Comparison of ENCODE assay signal across 1 cellular context in the genomic region with DNA sequence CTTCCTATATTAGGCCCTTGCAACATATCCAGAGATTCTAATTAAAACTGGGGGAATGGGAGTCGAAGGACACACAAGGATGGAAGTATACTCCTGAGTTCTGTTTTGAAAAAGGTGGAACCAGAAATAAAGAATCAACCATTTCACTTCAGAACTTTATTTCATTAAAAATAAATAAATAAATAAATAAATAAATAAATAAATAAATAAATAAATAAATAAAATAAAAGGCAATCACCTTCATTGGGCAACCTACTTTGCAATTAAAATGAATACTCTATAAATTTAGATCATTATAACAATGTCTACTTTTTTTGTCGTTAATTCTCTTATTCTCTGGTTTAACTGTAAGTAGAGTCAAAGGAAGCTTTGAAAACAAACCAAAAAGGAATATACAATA.
TF ChIP-seq lines count a peak whose summit lies in the region.

No MANE protein-coding gene starts in this region.

TF ChIP-seq in HEK293, 187 proteins besides CTCF, POLR2A, EP300 and RAD21 (continued from another document):
- TF ChIP-seq, protein P1, sequence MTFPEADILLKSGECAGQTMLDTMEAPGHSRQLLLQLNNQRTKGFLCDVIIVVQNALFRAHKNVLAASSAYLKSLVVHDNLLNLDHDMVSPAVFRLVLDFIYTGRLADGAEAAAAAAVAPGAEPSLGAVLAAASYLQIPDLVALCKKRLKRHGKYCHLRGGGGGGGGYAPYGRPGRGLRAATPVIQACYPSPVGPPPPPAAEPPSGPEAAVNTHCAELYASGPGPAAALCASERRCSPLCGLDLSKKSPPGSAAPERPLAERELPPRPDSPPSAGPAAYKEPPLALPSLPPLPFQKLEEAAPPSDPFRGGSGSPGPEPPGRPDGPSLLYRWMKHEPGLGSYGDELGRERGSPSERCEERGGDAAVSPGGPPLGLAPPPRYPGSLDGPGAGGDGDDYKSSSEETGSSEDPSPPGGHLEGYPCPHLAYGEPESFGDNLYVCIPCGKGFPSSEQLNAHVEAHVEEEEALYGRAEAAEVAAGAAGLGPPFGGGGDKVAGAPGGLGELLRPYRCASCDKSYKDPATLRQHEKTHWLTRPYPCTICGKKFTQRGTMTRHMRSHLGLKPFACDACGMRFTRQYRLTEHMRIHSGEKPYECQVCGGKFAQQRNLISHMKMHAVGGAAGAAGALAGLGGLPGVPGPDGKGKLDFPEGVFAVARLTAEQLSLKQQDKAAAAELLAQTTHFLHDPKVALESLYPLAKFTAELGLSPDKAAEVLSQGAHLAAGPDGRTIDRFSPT (tag by site-specific recombination; IDR thresholded peaks at IDR 0.05): no peak
- peak; percentile 60 for TF ChIP-seq ZNF654 (tag by site-specific recombination; IDR thresholded peaks at IDR 0.05; ENCODE audit: low read depth)
- no peak for TF ChIP-seq ZNF132 (tag by site-specific recombination; IDR thresholded peaks at IDR 0.05; ENCODE audit: borderline replicate concordance)
- TF ChIP-seq ZNF558 (tag by site-specific recombination; IDR thresholded peaks at IDR 0.05): peak; percentile 78
- TF ChIP-seq REPIN1 (tag by site-specific recombination; IDR thresholded peaks at IDR 0.05; ENCODE audit: low read depth): peak; percentile 53; the same call in 1 of the 2 replicates
- peak; percentile 94 for TF ChIP-seq ZNF202 (tag by site-specific recombination; IDR thresholded peaks at IDR 0.05; ENCODE audit: borderline replicate concordance)
- TF ChIP-seq KLF7 (tag by site-specific recombination; IDR thresholded peaks at IDR 0.05; ENCODE audit: borderline replicate concordance): peak; percentile 43; the same call in 1 of the 2 replicates
- no peak for TF ChIP-seq ZNF48 (tag by site-specific recombination; IDR thresholded peaks at IDR 0.05)
- peak; percentile 64 for TF ChIP-seq ZBTB21 (tag by site-specific recombination; IDR thresholded peaks at IDR 0.05)
- TF ChIP-seq, protein P2, sequence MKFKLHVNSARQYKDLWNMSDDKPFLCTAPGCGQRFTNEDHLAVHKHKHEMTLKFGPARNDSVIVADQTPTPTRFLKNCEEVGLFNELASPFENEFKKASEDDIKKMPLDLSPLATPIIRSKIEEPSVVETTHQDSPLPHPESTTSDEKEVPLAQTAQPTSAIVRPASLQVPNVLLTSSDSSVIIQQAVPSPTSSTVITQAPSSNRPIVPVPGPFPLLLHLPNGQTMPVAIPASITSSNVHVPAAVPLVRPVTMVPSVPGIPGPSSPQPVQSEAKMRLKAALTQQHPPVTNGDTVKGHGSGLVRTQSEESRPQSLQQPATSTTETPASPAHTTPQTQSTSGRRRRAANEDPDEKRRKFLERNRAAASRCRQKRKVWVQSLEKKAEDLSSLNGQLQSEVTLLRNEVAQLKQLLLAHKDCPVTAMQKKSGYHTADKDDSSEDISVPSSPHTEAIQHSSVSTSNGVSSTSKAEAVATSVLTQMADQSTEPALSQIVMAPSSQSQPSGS (tag by site-specific recombination; IDR thresholded peaks at IDR 0.05; ENCODE audit: low read depth): no peak
- peak; percentile 33; the same call in 1 of the 2 replicates for TF ChIP-seq SP3 (tag by site-specific recombination; IDR thresholded peaks at IDR 0.05)
- TF ChIP-seq ZNF138 (tag by site-specific recombination; IDR thresholded peaks at IDR 0.05; ENCODE audit: borderline replicate concordance): peak; percentile 80; the same call in 1 of the 2 replicates
- peak; percentile 66; the same call in 1 of the 2 replicates for TF ChIP-seq ZNF560 (tag by site-specific recombination; IDR thresholded peaks at IDR 0.05; ENCODE audit: borderline replicate concordance)
- TF ChIP-seq, protein P3, sequence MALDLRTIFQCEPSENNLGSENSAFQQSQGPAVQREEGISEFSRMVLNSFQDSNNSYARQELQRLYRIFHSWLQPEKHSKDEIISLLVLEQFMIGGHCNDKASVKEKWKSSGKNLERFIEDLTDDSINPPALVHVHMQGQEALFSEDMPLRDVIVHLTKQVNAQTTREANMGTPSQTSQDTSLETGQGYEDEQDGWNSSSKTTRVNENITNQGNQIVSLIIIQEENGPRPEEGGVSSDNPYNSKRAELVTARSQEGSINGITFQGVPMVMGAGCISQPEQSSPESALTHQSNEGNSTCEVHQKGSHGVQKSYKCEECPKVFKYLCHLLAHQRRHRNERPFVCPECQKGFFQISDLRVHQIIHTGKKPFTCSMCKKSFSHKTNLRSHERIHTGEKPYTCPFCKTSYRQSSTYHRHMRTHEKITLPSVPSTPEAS (tag by site-specific recombination; IDR thresholded peaks at IDR 0.05): no peak
- TF ChIP-seq, protein P4, sequence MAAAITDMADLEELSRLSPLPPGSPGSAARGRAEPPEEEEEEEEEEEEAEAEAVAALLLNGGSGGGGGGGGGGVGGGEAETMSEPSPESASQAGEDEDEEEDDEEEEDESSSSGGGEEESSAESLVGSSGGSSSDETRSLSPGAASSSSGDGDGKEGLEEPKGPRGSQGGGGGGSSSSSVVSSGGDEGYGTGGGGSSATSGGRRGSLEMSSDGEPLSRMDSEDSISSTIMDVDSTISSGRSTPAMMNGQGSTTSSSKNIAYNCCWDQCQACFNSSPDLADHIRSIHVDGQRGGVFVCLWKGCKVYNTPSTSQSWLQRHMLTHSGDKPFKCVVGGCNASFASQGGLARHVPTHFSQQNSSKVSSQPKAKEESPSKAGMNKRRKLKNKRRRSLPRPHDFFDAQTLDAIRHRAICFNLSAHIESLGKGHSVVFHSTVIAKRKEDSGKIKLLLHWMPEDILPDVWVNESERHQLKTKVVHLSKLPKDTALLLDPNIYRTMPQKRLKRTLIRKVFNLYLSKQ (tag by site-specific recombination; IDR thresholded peaks at IDR 0.05; ENCODE audit: borderline replicate concordance): peak; percentile 99
- TF ChIP-seq ZNF121 (tag by site-specific recombination; IDR thresholded peaks at IDR 0.05): 0 out of 2 replicates have a peak, but pooled peaks have one; percentile 52
- no peak for TF ChIP-seq ZSCAN23 (tag by site-specific recombination; IDR thresholded peaks at IDR 0.05)
- TF ChIP-seq ZNF394 (tag by site-specific recombination; IDR thresholded peaks at IDR 0.05; ENCODE audit: borderline replicate concordance): peak; percentile 99
- peak; percentile 52 for TF ChIP-seq ZNF341 (tag by site-specific recombination; IDR thresholded peaks at IDR 0.05; ENCODE audit: low read depth)
- TF ChIP-seq ZNF404 (tag by site-specific recombination; IDR thresholded peaks at IDR 0.05): peak; percentile 85; the same call in 1 of the 2 replicates
- peak; percentile 100 for TF ChIP-seq ZNF426 (tag by site-specific recombination; IDR thresholded peaks at IDR 0.05)
- TF ChIP-seq, protein P5, sequence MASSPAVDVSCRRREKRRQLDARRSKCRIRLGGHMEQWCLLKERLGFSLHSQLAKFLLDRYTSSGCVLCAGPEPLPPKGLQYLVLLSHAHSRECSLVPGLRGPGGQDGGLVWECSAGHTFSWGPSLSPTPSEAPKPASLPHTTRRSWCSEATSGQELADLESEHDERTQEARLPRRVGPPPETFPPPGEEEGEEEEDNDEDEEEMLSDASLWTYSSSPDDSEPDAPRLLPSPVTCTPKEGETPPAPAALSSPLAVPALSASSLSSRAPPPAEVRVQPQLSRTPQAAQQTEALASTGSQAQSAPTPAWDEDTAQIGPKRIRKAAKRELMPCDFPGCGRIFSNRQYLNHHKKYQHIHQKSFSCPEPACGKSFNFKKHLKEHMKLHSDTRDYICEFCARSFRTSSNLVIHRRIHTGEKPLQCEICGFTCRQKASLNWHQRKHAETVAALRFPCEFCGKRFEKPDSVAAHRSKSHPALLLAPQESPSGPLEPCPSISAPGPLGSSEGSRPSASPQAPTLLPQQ (tag by site-specific recombination; IDR thresholded peaks at IDR 0.05): no peak
- TF ChIP-seq, protein P6, sequence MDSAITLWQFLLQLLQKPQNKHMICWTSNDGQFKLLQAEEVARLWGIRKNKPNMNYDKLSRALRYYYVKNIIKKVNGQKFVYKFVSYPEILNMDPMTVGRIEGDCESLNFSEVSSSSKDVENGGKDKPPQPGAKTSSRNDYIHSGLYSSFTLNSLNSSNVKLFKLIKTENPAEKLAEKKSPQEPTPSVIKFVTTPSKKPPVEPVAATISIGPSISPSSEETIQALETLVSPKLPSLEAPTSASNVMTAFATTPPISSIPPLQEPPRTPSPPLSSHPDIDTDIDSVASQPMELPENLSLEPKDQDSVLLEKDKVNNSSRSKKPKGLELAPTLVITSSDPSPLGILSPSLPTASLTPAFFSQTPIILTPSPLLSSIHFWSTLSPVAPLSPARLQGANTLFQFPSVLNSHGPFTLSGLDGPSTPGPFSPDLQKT (IDR thresholded peaks at IDR 0.05; ENCODE audit: borderline replicate concordance, low read depth, low read length): no peak
- peak; percentile 94 for TF ChIP-seq ZXDB (tag by site-specific recombination; IDR thresholded peaks at IDR 0.05)
- peak; percentile 97 for TF ChIP-seq ZNF140 (tag by site-specific recombination; IDR thresholded peaks at IDR 0.05)
- TF ChIP-seq ZNF623 (tag by site-specific recombination; IDR thresholded peaks at IDR 0.05): peak; percentile 90
- peak; percentile 71; the same call in 1 of the 2 replicates for TF ChIP-seq ZNF354C (tag by site-specific recombination; IDR thresholded peaks at IDR 0.05; ENCODE audit: borderline replicate concordance, low read depth)
- peak; percentile 93 for TF ChIP-seq ZBTB8A (tag by site-specific recombination; IDR thresholded peaks at IDR 0.05)
- TF ChIP-seq OVOL3 (tag by site-specific recombination; IDR thresholded peaks at IDR 0.05): 0 out of 2 replicates have a peak, but pooled peaks have one; percentile 38
- TF ChIP-seq, protein P7, sequence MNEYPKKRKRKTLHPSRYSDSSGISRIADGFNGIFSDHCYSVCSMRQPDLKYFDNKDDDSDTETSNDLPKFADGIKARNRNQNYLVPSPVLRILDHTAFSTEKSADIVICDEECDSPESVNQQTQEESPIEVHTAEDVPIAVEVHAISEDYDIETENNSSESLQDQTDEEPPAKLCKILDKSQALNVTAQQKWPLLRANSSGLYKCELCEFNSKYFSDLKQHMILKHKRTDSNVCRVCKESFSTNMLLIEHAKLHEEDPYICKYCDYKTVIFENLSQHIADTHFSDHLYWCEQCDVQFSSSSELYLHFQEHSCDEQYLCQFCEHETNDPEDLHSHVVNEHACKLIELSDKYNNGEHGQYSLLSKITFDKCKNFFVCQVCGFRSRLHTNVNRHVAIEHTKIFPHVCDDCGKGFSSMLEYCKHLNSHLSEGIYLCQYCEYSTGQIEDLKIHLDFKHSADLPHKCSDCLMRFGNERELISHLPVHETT (tag by site-specific recombination; IDR thresholded peaks at IDR 0.05): peak; percentile 70; the same call in 1 of the 2 replicates
- TF ChIP-seq ZNF157 (tag by site-specific recombination; IDR thresholded peaks at IDR 0.05): no peak
- TF ChIP-seq, protein P8, sequence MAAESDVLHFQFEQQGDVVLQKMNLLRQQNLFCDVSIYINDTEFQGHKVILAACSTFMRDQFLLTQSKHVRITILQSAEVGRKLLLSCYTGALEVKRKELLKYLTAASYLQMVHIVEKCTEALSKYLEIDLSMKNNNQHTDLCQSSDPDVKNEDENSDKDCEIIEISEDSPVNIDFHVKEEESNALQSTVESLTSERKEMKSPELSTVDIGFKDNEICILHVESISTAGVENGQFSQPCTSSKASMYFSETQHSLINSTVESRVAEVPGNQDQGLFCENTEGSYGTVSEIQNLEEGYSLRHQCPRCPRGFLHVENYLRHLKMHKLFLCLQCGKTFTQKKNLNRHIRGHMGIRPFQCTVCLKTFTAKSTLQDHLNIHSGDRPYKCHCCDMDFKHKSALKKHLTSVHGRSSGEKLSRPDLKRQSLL (tag by site-specific recombination; IDR thresholded peaks at IDR 0.05): no peak
